1 cellular context compared by ENCODE assay signal in genomic region chr19:583968-584239, GRCh38.
TF ChIP-seq lines count a peak whose summit lies in the region.

No MANE protein-coding gene starts in this region.

TF ChIP-seq in H1, 55 proteins besides CTCF, POLR2A, EP300 and RAD21:
- no peak for TF ChIP-seq ZNF274 (IDR thresholded peaks at IDR 0.05; ENCODE audit: borderline replicate concordance, extremely low read depth, low read length)
- TF ChIP-seq PHF8 (conservative IDR thresholded peaks at IDR 0.05; ENCODE audit: low read depth, low read length): no peak
- TF ChIP-seq, protein P1, sequence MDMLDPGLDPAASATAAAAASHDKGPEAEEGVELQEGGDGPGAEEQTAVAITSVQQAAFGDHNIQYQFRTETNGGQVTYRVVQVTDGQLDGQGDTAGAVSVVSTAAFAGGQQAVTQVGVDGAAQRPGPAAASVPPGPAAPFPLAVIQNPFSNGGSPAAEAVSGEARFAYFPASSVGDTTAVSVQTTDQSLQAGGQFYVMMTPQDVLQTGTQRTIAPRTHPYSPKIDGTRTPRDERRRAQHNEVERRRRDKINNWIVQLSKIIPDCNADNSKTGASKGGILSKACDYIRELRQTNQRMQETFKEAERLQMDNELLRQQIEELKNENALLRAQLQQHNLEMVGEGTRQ (IDR thresholded peaks at IDR 0.05; ENCODE audit: low read length): no peak
- TF ChIP-seq CHD2 (IDR thresholded peaks at IDR 0.05; ENCODE audit: low read length): no peak
- no peak for TF ChIP-seq EGR1 (IDR thresholded peaks at IDR 0.05; ENCODE audit: borderline replicate concordance, low read depth, low read length)
- TF ChIP-seq NANOG (IDR thresholded peaks at IDR 0.05; ENCODE audit: insufficient read depth, low read depth, low read length, poor library complexity, severe bottlenecking): no peak
- TF ChIP-seq BCL11A (IDR thresholded peaks at IDR 0.05; ENCODE audit: low read depth in 2 of 2, low read length in 2 of 2): no peak
- no peak for TF ChIP-seq E2F6 (IDR thresholded peaks at IDR 0.05)
- TF ChIP-seq TCF12 (IDR thresholded peaks at IDR 0.05; ENCODE audit: low read depth, low read length): no peak
- no peak for TF ChIP-seq NRF1 (IDR thresholded peaks at IDR 0.05; ENCODE audit: low read depth, low read length)
- no peak for TF ChIP-seq CHD1 (IDR thresholded peaks at IDR 0.05; ENCODE audit: low read depth, low read length)
